ENCODE assay signal across 20 cellular contexts in genomic region chr2:158815166-158815565, GRCh38. TPM values are rescaled to one million over a fixed set of nuclear protein-coding genes. Genes with fewer than 3 reads are reported as not detected.
"Had no signal": no experiment of that assay in that cellular context is flagged by ENCODE, and none has a peak within 500 bp of the region (broad histone marks: within the 10 kb centered on the region; RNA-seq: fewer than 3 reads in every experiment).

No MANE protein-coding gene starts in this region.

- DNase-seq: KBM-7, MG63, NCI-H1092, NCI-H1105 treated with DMSO at 0.1 percent for 48 hours, NCI-H1417 treated with DMSO at 0.1 percent for 48 hours, NCI-H146, NCI-H1694 treated with DMSO at 0.1 percent for 48 hours, NCI-H1930, NCI-H2081, NCI-H2107, NCI-H2227 treated with DMSO at 0.1 percent for 48 hours, NCI-H510A, NCI-H69, NCI-H774, Right ventricle myocardium superior, RPMI8226, SIG-M5 had no signal

- H3K36me3 ChIP-seq: MG63, SJSA1 had no signal

- H3K4me1 ChIP-seq: SJSA1 had no signal

- H3K4me3 ChIP-seq: MG63, SJSA1, SK-N-MC had no signal

- H3K9me3 ChIP-seq: MG63, SJSA1 had no signal

- H3K27ac ChIP-seq: SJSA1, SK-N-MC had no signal

RNA-seq across cellular contexts. Expression of gene DAPL1, which starts 20.0 kb away (rescaled TPM):
- total RNA-seq: HT-29, Right ventricle myocardium superior, SJSA1 had no signal
